ENCODE assay signal across 11 cellular contexts in the genomic region with DNA sequence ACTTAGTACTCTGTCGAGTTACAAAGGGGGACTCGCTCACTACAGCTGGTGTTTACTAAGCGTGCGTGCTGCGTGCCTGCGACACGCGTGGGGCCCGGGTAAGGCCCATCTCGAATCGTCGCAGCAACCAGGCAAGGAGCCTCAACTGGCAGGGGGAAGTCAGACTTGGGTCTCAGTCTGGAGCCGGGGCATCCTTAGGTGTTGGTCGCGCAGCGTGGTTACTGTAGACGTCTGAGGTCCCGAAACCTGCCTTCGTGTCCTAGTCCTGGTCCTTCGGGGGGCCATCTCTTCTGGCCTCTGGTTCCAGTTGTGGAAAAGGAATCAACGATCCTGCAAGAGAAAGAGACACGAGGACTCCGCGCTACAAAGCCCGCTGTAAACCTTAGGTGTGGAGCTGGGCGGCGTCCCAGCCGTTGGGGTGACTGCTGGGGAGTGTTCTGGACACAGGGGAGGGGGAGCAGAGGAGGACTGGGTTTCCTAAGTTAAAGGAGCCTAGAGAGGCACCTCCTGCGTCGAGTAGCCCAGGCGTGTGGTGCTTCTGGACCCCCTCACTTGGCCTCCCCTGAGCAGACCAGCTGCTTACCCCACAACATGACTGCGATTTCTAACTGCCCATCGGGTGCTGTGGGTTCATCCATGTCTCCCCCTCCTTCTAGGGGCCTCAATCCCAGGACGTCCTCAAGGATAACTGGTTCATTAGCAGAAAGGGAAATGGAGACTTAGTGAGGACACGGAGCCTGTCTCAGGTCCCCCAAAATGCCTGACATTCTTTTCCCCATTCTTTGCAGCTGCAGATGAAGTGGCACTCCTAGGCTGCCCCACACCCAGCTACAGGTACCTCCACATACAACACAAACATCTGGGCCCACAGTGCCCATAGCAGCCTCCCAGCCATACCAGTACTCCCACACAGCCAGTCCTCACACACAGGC. TPM values are rescaled to one million over a fixed set of nuclear protein-coding genes. Genes with fewer than 3 reads are reported as not detected.
DNase-seq lines count a peak whose midpoint lies in the region; ATAC-seq and TF ChIP-seq lines count a peak whose summit lies in the region.
"Had no signal": no experiment of that assay in that cellular context is flagged by ENCODE, and none has a peak within 500 bp of the region (broad histone marks: within the 10 kb centered on the region; RNA-seq: fewer than 3 reads in every experiment).

No MANE protein-coding gene starts in this region.

- H3K27me3 Mint-ChIP-seq in Calu3 (ENCODE audit: unreplicated experiment) (peaks cover 53% of the 10 kb centered on the region), activated B cell treated with CpG ODN at 0.5 μM for 24 hours (peaks cover 17% of the 10 kb centered on the region)

- no peaks in the 10 kb centered on the region for H3K9me3 ChIP-seq in iPS DF 6.9 (ENCODE audit: control insufficient read depth, insufficient read depth, low read length)
- no peaks in the 10 kb centered on the region for H3K9me3 ChIP-seq in gastrocnemius medialis
- H3K9me3 ChIP-seq: tibial nerve had no signal

- H3K27ac Mint-ChIP-seq in Calu3 (ENCODE audit: unreplicated experiment) (no peak overlapping the region), activated B cell treated with CpG ODN at 0.5 μM for 24 hours (no peak overlapping the region)

- intact Hi-C loops in Calu3 (cut with micrococcal nuclease; ENCODE audit: unreplicated experiment) = no loop called here
- intact Hi-C loops in activated B cell treated with CpG ODN at 0.5 μM for 24 hours (cut with micrococcal nuclease) = no loop called here
- intact Hi-C loops in gastrocnemius medialis (cut with DNase I; ENCODE audit: low total_unique reads) = loop anchor here (1.0 kb wide), 1 partner anchor 24 kb away; no protein-coding TSS in a partner anchor

- no peak overlapping the region for H3K27ac ChIP-seq in iPS DF 6.9 (ENCODE audit: low read length)
- peak overlapping the region; percentile 84 to 90 (median 86) for H3K27ac ChIP-seq in gastrocnemius medialis
- H3K27ac ChIP-seq: parathyroid adenoma had no signal

- POLR2A ChIA-PET in activated B cell treated with CpG ODN at 0.5 μM for 24 hours (lab: Charles Lee) = no interaction called here

- BruUV-seq in Calu3 (replicated peaks; lab: Mats Ljungman, UMichigan) = no TSS peak

- H3K27me3 ChIP-seq in iPS DF 6.9 (ENCODE audit: control insufficient read depth, insufficient read depth, low read length) (peaks cover 53% of the 10 kb centered on the region), gastrocnemius medialis (no peaks in the 10 kb centered on the region)

- CTCF ChIA-PET in Calu3 (lab: Charles Lee) = no interaction called here
- CTCF ChIA-PET in activated B cell treated with CpG ODN at 0.5 μM for 24 hours (lab: Charles Lee) = interaction anchor here (4.4 to 5.4 kb wide), 2 partner anchors 8 to 109 kb away, joined by 22 to 103 read pairs; no protein-coding TSS in a partner anchor

- H3K9me3 Mint-ChIP-seq in Calu3 (ENCODE audit: low read depth, unreplicated experiment) (no peaks in the 10 kb centered on the region), activated B cell treated with CpG ODN at 0.5 μM for 24 hours (no peaks in the 10 kb centered on the region)

- in situ Hi-C loops in gastrocnemius medialis (cut with MboI; ENCODE audit: low sequenced_read_pairs in 4 of 4) = loop anchor here in 2 of 4 donors (10.0 kb wide), 1 partner anchor 104 kb away; no protein-coding TSS in a partner anchor

- peak overlapping the region; percentile 39; the same call in 1 of the 2 replicates for H3K4me3 ChIP-seq in iPS DF 6.9 (ENCODE audit: low read length)
- H3K4me3 ChIP-seq in gastrocnemius medialis = peak overlapping the region; percentile 64 to 94 (median 77)

- TF ChIP-seq CTCF in Calu3 (IDR thresholded peaks at IDR 0.05; ENCODE audit: unreplicated experiment) (no peak), activated B cell treated with CpG ODN at 0.5 μM for 24 hours (IDR thresholded peaks at IDR 0.05) (no peak), gastrocnemius medialis (IDR thresholded peaks at IDR 0.05 in 4 of 5, conservative IDR thresholded peaks at IDR 0.05 in 1 of 5) (no peak)

- H3K4me3 Mint-ChIP-seq in Calu3 (ENCODE audit: low read depth, unreplicated experiment) (peak overlapping the region; percentile 69), activated B cell treated with CpG ODN at 0.5 μM for 24 hours (peak overlapping the region; percentile 73)

- no peak for DNase-seq in Calu3
- DNase-seq in activated B cell treated with CpG ODN at 0.5 μM for 24 hours = peak; percentile 26
- DNase-seq in iPS DF 6.9 (ENCODE audit: low read depth, low spot score) = no peak
- DNase-seq in gastrocnemius medialis = peak in 1 of 2 donors; percentile 17
- no peak for DNase-seq in NCI-H2107 (lab: John Stamatoyannopoulos, UW)
- DNase-seq in pons (ENCODE audit: low spot score) = no peak
- no peak for DNase-seq in T-helper 9 cell
- DNase-seq in H4 (ENCODE audit: low spot score) = no peak
- DNase-seq: MV-4-11 had no signal

- H3K4me1 Mint-ChIP-seq in Calu3 (ENCODE audit: low read depth, unreplicated experiment) (no peaks in the 10 kb centered on the region), activated B cell treated with CpG ODN at 0.5 μM for 24 hours (peaks cover 15% of the 10 kb centered on the region)

- WGBS in iPS DF 6.9 (ENCODE audit: insufficient coverage, insufficient read length) = no CpG with 5 or more reads among the region's 35 CpGs

- ATAC-seq in activated B cell treated with CpG ODN at 0.5 μM for 24 hours (ENCODE audit: low read depth) = no peak
- ATAC-seq in gastrocnemius medialis = no peak

- peaks cover 29% of the 10 kb centered on the region for H3K36me3 Mint-ChIP-seq in Calu3 (ENCODE audit: insufficient read depth, unreplicated experiment)
- no peaks in the 10 kb centered on the region for H3K36me3 Mint-ChIP-seq in activated B cell treated with CpG ODN at 0.5 μM for 24 hours (ENCODE audit: low read depth)

- peaks cover 7% of the 10 kb centered on the region for H3K4me1 ChIP-seq in iPS DF 6.9 (ENCODE audit: control insufficient read depth, insufficient read depth, low read length)
- H3K4me1 ChIP-seq in gastrocnemius medialis = peaks cover under 1 to 17% of the 10 kb centered on the region in 2 donors
- H3K4me1 ChIP-seq: parathyroid adenoma had no signal

- TF ChIP-seq POLR2A in gastrocnemius medialis (IDR thresholded peaks at IDR 0.05) = peak in 1 of 2 donors; percentile 3

- H3K36me3 ChIP-seq in iPS DF 6.9 (ENCODE audit: control insufficient read depth, insufficient read depth, low read length) (no peaks in the 10 kb centered on the region; the same call in 1 of the 2 replicates), gastrocnemius medialis (no peaks in the 10 kb centered on the region)
- H3K36me3 ChIP-seq: tibial nerve had no signal

RNA-seq across cellular contexts. Expression of a gene that starts 4.9 kb away (rescaled TPM):
- not detected in 2 replicates for total RNA-seq in Calu3 (2022)
- total RNA-seq in activated B cell treated with CpG ODN at 0.5 μM for 24 hours = 0.16 and 0.37 TPM in 2 replicates
- total RNA-seq in gastrocnemius medialis = 1 to 10 TPM; 2.9 to 6.5 (median 4.0) TPM
- 0.76 TPM in 1 of 2 replicates, not detected in the other for total RNA-seq in H4 (2014; rRNA removed; shearing (Covaris generic))
